9 cellular contexts compared by ENCODE assay signal in genomic region chr1:21607549-21608529, GRCh38.
A peak's percentile ranks its signal among the peaks of the same experiment; 100 is the strongest.
DNase-seq lines count a peak whose midpoint lies in the region; ATAC-seq, FAIRE-seq and TF ChIP-seq lines count a peak whose summit lies in the region.
"Had no signal": no experiment of that assay in that cellular context is flagged by ENCODE, and none has a peak within 500 bp of the region (broad histone marks: within the 10 kb centered on the region; RNA-seq: fewer than 3 reads in every experiment).

No MANE protein-coding gene starts in this region.

- no peaks in the 10 kb centered on the region for H3K79me2 ChIP-seq in GM23248 (ENCODE audit: insufficient read depth)
- H3K79me2 ChIP-seq in hepatocyte, result no peaks in the 10 kb centered on the region

- H3K27ac Mint-ChIP-seq in CD8-positive, alpha-beta T cell, result no peak overlapping the region
- no peak overlapping the region for H3K27ac Mint-ChIP-seq in activated naive CD4-positive, alpha-beta T cell treated with anti-CD3 and anti-CD28 coated beads, Interleukin-2, amount 50 U/mL, for 72 hours

- peaks cover 20% of the 10 kb centered on the region for H3K27me3 Mint-ChIP-seq in CD8-positive, alpha-beta T cell (ENCODE audit: low read depth)

- no peaks in the 10 kb centered on the region for H3K27me3 ChIP-seq in CD8-positive, alpha-beta T cell (ENCODE audit: insufficient read depth, low read length)
- H3K27me3 ChIP-seq in GM23248 (replicated peaks; ENCODE audit: insufficient read depth) (no peaks in the 10 kb centered on the region), hepatocyte (no peaks in the 10 kb centered on the region), small intestine (ENCODE audit: control insufficient read depth in 2 of 2, insufficient read depth in 2 of 2, low read length in 2 of 2) (no peaks in the 10 kb centered on the region)

- no peaks in the 10 kb centered on the region for H3K9me2 ChIP-seq in GM23248 (ENCODE audit: insufficient read depth)
- no peaks in the 10 kb centered on the region for H3K9me2 ChIP-seq in hepatocyte (replicated peaks; ENCODE audit: insufficient read depth)

- H3K4me1 Mint-ChIP-seq in CD8-positive, alpha-beta T cell (ENCODE audit: low read depth), result peaks cover 9% of the 10 kb centered on the region

- intact Hi-C loops in CD8-positive, alpha-beta T cell (cut with DNase I, micrococcal nuclease), result no loop called here

- no peak overlapping the region for H3K9ac ChIP-seq in GM23248

- TF ChIP-seq CTCF in CD8-positive, alpha-beta T cell (IDR thresholded peaks at IDR 0.05), result no peak
- TF ChIP-seq CTCF in hepatocyte (IDR thresholded peaks at IDR 0.05; ENCODE audit: poor library complexity), result no peak

- CTCF ChIA-PET in CD8-positive, alpha-beta T cell (lab: Charles Lee), result no interaction called here

- ATAC-seq in CD8-positive, alpha-beta T cell, result peak; percentile 49
- ATAC-seq in activated naive CD4-positive, alpha-beta T cell treated with anti-CD3 and anti-CD28 coated beads, Interleukin-2, amount 50 U/mL, for 72 hours, result peak; percentile 72 to 93

- no peaks in the 10 kb centered on the region for H4K20me1 ChIP-seq in GM23248 (ENCODE audit: insufficient read depth)
- H4K20me1 ChIP-seq in hepatocyte (ENCODE audit: insufficient read depth, poor library complexity, severe bottlenecking), result no peaks in the 10 kb centered on the region

- H3K36me3 Mint-ChIP-seq in CD8-positive, alpha-beta T cell, result no peaks in the 10 kb centered on the region
- H3K36me3 Mint-ChIP-seq in activated naive CD4-positive, alpha-beta T cell treated with anti-CD3 and anti-CD28 coated beads, Interleukin-2, amount 50 U/mL, for 72 hours, result no peaks in the 10 kb centered on the region

- H3K9me3 Mint-ChIP-seq in CD8-positive, alpha-beta T cell, result no peaks in the 10 kb centered on the region
- no peaks in the 10 kb centered on the region for H3K9me3 Mint-ChIP-seq in activated naive CD4-positive, alpha-beta T cell treated with anti-CD3 and anti-CD28 coated beads, Interleukin-2, amount 50 U/mL, for 72 hours

- WGBS in GM23248 (ENCODE audit: low coverage in 1 of 2, low lambda C conversion rate in 2 of 2, missing lambda C conversion rate in 2 of 2), 2 experiments, result 43 to 44% methylated on average over 33 to 37 of the region's 37 CpGs
- WGBS in hepatocyte (ENCODE audit: low lambda C conversion rate, missing lambda C conversion rate), result 43% methylated on average over 30 of the region's 37 CpGs
- WGBS in small intestine, 3 donors, result 30 to 42% (median 36%) methylated on average over 37 of the region's 37 CpGs

- H2AFZ ChIP-seq in GM23248, result no peak overlapping the region
- no peak overlapping the region for H2AFZ ChIP-seq in hepatocyte

- no peak overlapping the region for H3K27ac ChIP-seq in CD8-positive, alpha-beta T cell (ENCODE audit: low read depth, low read length)
- H3K27ac ChIP-seq in GM23248 (no peak overlapping the region), hepatocyte (peak overlapping the region; percentile 62), small intestine (ENCODE audit: low read depth in 1 of 2, low read length in 1 of 2) (peak overlapping the region; percentile 18 to 42)
- H3K27ac ChIP-seq: HL-60 had no signal

- H3K4me1 ChIP-seq in CD8-positive, alpha-beta T cell (ENCODE audit: insufficient read depth, low read length), result no peaks in the 10 kb centered on the region
- H3K4me1 ChIP-seq in GM23248 (ENCODE audit: insufficient read depth) (no peaks in the 10 kb centered on the region), hepatocyte (ENCODE audit: insufficient read depth) (no peaks in the 10 kb centered on the region), small intestine (ENCODE audit: control insufficient read depth in 2 of 2, insufficient read depth in 1 of 2, low read depth in 1 of 2, low read length in 1 of 2) (no peaks in the 10 kb centered on the region)

- H3K4me3 Mint-ChIP-seq in CD8-positive, alpha-beta T cell, result no peak overlapping the region

- FAIRE-seq in small intestine (lab: Jason Lieb, UNC), result peak; percentile 26

- in situ Hi-C loops in GM23248 (cut with MboI), result no loop called here

- H3K4me3 ChIP-seq in CD8-positive, alpha-beta T cell (ENCODE audit: low read depth, low read length), result no peak overlapping the region
- no peak overlapping the region for H3K4me3 ChIP-seq in GM23248
- no peak overlapping the region for H3K4me3 ChIP-seq in hepatocyte
- no peak overlapping the region for H3K4me3 ChIP-seq in small intestine (ENCODE audit: low read depth in 1 of 2, low read length in 2 of 2)

- DNase-seq in CD8-positive, alpha-beta T cell, result peak in 3 of 7 experiments; percentile 10 to 30 (median 16)
- DNase-seq in GM23248 (peak; percentile 57), NCI-H69 (lab: John Stamatoyannopoulos, UW) (peak; percentile 10), hepatocyte (ENCODE audit: low spot score) (peak; percentile 94), small intestine (peak; percentile 99), SKM-1 (lab: John Stamatoyannopoulos, UW; ENCODE audit: unreplicated experiment) (no peak), midbrain (lab: John Stamatoyannopoulos, UW) (no peak)
- DNase-seq in activated naive CD4-positive, alpha-beta T cell treated with anti-CD3 and anti-CD28 coated beads, Interleukin-2, amount 50 U/mL, for 72 hours (ENCODE audit: low spot score in 2 of 2), result peak in 1 of 2 donors; percentile 65

- H3K4me2 ChIP-seq in GM23248 (ENCODE audit: unreplicated experiment) (no peak overlapping the region), hepatocyte (no peak overlapping the region)

- H3K9me3 ChIP-seq in CD8-positive, alpha-beta T cell (ENCODE audit: low read length), result no peaks in the 10 kb centered on the region
- H3K9me3 ChIP-seq in GM23248 (ENCODE audit: low read depth) (no peaks in the 10 kb centered on the region), hepatocyte (ENCODE audit: low read depth) (no peaks in the 10 kb centered on the region), small intestine (ENCODE audit: control insufficient read depth, low read depth) (no peaks in the 10 kb centered on the region)

- no peaks in the 10 kb centered on the region for H3F3A ChIP-seq in GM23248 (ENCODE audit: insufficient read depth)

- POLR2A ChIA-PET in CD8-positive, alpha-beta T cell (lab: Charles Lee), result no interaction called here

- no peaks in the 10 kb centered on the region for H3K36me3 ChIP-seq in CD8-positive, alpha-beta T cell (ENCODE audit: insufficient read depth, low read length)
- H3K36me3 ChIP-seq in GM23248 (ENCODE audit: low read depth) (no peaks in the 10 kb centered on the region), hepatocyte (replicated peaks; ENCODE audit: insufficient read depth, low read depth) (no peaks in the 10 kb centered on the region), small intestine (ENCODE audit: control insufficient read depth in 2 of 2, insufficient read depth in 2 of 2, low read length in 2 of 2) (no peaks in the 10 kb centered on the region)

Comparison
In these comparisons a context has a peak if more than half of its experiments do, and no peak if none do; other contexts are left out.
1. DNase-seq: peak in GM23248 (single experiment), NCI-H69 (single experiment), hepatocyte (single experiment) and small intestine (single experiment); none in SKM-1 (single experiment) and midbrain (single experiment).
2. H3K27ac ChIP-seq: peak in hepatocyte (single experiment) and small intestine (2 of 2); none in CD8-positive, alpha-beta T cell (single experiment) and GM23248 (single experiment).